1 cellular context compared by ENCODE assay signal in the genomic region with DNA sequence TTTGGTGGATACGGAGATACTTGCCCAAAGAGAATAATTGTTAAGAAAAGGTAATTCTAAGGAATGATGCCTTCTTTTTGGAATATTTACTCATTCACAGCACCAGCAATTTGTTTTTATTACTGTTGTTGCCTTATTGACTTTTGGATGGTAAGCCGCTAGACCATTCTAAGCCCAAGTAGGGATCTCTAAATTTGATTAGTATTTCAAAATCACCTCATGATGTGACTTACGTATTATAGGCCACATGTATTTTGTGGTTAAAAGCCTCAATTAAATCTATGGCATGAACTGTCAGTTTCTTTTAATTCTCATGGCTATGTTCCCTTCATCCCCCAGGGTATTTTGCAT.
TF ChIP-seq lines count a peak whose summit lies in the region.

No MANE protein-coding gene starts in this region.

TF ChIP-seq in HepG2, 621 proteins besides CTCF, POLR2A, EP300 and RAD21 (continued from another document):
- TF ChIP-seq SMARCC2 (IDR thresholded peaks at IDR 0.05), result no peak
- TF ChIP-seq ZNF775 (CRISPR knock-in tag; IDR thresholded peaks at IDR 0.05; ENCODE audit: borderline replicate concordance), result no peak
- TF ChIP-seq, protein P1, sequence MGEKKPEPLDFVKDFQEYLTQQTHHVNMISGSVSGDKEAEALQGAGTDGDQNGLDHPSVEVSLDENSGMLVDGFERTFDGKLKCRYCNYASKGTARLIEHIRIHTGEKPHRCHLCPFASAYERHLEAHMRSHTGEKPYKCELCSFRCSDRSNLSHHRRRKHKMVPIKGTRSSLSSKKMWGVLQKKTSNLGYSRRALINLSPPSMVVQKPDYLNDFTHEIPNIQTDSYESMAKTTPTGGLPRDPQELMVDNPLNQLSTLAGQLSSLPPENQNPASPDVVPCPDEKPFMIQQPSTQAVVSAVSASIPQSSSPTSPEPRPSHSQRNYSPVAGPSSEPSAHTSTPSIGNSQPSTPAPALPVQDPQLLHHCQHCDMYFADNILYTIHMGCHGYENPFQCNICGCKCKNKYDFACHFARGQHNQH (CRISPR knock-in tag; IDR thresholded peaks at IDR 0.05), result no peak
- no peak for TF ChIP-seq TCF12 (IDR thresholded peaks at IDR 0.05)
- TF ChIP-seq TCF12 (CRISPR knock-in tag; IDR thresholded peaks at IDR 0.05), result no peak
